Comparison of ENCODE assay signal across 27 cellular contexts in the genomic region with DNA sequence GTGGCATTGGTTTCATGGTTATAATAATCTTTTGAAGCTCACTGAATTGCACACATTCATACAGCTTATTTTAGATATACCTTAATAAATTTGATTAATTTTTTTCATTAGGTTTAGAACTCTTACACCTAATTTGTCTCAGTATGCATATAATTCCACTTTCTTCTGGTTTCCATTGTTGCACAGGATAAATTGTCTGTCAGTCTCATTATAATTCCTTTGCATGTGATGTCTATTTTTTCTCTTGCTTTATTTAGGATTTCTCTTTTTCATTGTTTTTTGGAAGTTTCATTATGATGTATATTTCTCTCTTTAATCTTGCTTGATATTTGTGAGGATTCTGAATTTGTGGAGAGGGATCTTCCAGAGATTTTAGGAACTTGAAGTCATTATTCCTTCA.
"Had no signal": no experiment of that assay in that cellular context is flagged by ENCODE, and none has a peak within 500 bp of the region (broad histone marks: within the 10 kb centered on the region; RNA-seq: fewer than 3 reads in every experiment).

No MANE protein-coding gene starts in this region.

- H3K36me3 ChIP-seq: left ventricle myocardium inferior, neural progenitor cell, neutrophil, ovary, prostate gland, sigmoid colon, spleen, tibial nerve, uterus had no signal

- DNase-seq: islet precursor cell; left ventricle myocardium inferior; mesendoderm; naive B cell; natural killer cell; nephron progenitor cell; occipital lobe; ovary; retina; right cardiac atrium; sigmoid colon; small intestine; spleen; stimulated activated CD4-positive, alpha-beta T cell treated with anti-CD3 and anti-CD28 coated beads, Interleukin-4, amount 100 ng/mL, for 4 hours; stimulated activated CD8-positive, alpha-beta memory T cell treated with anti-CD3 and anti-CD28 coated beads, Interleukin-4, amount 100 ng/mL, for 48 hours; stimulated activated naive CD4-positive, alpha-beta T cell treated with Interleukin-2 at 50 U/mL for 16 hours; stimulated activated naive CD8-positive, alpha-beta T cell treated with anti-CD3 and anti-CD28 coated beads, Interleukin-15, amount 100 ng/mL, for 72 hours; substantia nigra; uterus had no signal

- H3K36me3 Mint-ChIP-seq: mesothelial cell of epicardium; naive B cell; natural killer cell; stimulated activated memory B cell treated with anti-CD40 and anti-IgM and Interleukin-4, amounts not matched to agents 10 μg/mL and 1 μg/mL and 100 μg/mL, for 72 hours; type B pancreatic cell had no signal

- ATAC-seq: natural killer cell; right cardiac atrium; stimulated activated memory B cell treated with anti-CD40 and anti-IgM and Interleukin-4, amounts not matched to agents 10 μg/mL and 1 μg/mL and 100 μg/mL, for 72 hours; stimulated activated naive CD8-positive, alpha-beta T cell treated with anti-CD3 and anti-CD28 coated beads, Interleukin-15, amount 100 ng/mL, for 72 hours had no signal

- H3K27ac Mint-ChIP-seq: mesothelial cell of epicardium; naive B cell; natural killer cell; nephron progenitor cell; neural progenitor cell; stimulated activated memory B cell treated with anti-CD40 and anti-IgM and Interleukin-4, amounts not matched to agents 10 μg/mL and 1 μg/mL and 100 μg/mL, for 72 hours; stimulated activated naive CD8-positive, alpha-beta T cell treated with anti-CD3 and anti-CD28 coated beads, Interleukin-15, amount 100 ng/mL, for 72 hours; type B pancreatic cell had no signal

- H3K4me2 ChIP-seq: neural progenitor cell had no signal

- H3K4me3 ChIP-seq: left ventricle myocardium inferior, lung, neural progenitor cell, ovary, prostate gland, sigmoid colon, spleen, tibial nerve, uterus had no signal

- H3K27ac ChIP-seq: left ventricle myocardium inferior, neural progenitor cell, neutrophil, ovary, prostate gland, sigmoid colon, spleen, tibial nerve, uterus had no signal

- FAIRE-seq: small intestine had no signal

- H3K9ac ChIP-seq: neural progenitor cell had no signal

- H3K27me3 ChIP-seq: neural progenitor cell, neutrophil, ovary, sigmoid colon, spleen, tibial nerve, uterus had no signal

- H3K4me3 Mint-ChIP-seq: mesothelial cell of epicardium; naive B cell; natural killer cell; nephron progenitor cell; neural progenitor cell; stimulated activated memory B cell treated with anti-CD40 and anti-IgM and Interleukin-4, amounts not matched to agents 10 μg/mL and 1 μg/mL and 100 μg/mL, for 72 hours; stimulated activated naive CD8-positive, alpha-beta T cell treated with anti-CD3 and anti-CD28 coated beads, Interleukin-15, amount 100 ng/mL, for 72 hours; type B pancreatic cell had no signal

- H3K9me3 ChIP-seq: neutrophil, ovary, prostate gland, uterus had no signal

- H3K27me3 Mint-ChIP-seq: naive B cell; stimulated activated memory B cell treated with anti-CD40 and anti-IgM and Interleukin-4, amounts not matched to agents 10 μg/mL and 1 μg/mL and 100 μg/mL, for 72 hours; stimulated activated naive CD8-positive, alpha-beta T cell treated with anti-CD3 and anti-CD28 coated beads, Interleukin-15, amount 100 ng/mL, for 72 hours; type B pancreatic cell had no signal

- H3K4me1 Mint-ChIP-seq: mesothelial cell of epicardium; naive B cell; natural killer cell; nephron progenitor cell; neural progenitor cell; stimulated activated memory B cell treated with anti-CD40 and anti-IgM and Interleukin-4, amounts not matched to agents 10 μg/mL and 1 μg/mL and 100 μg/mL, for 72 hours; stimulated activated naive CD8-positive, alpha-beta T cell treated with anti-CD3 and anti-CD28 coated beads, Interleukin-15, amount 100 ng/mL, for 72 hours had no signal

- H2AFZ ChIP-seq: neural progenitor cell had no signal

- H3K4me1 ChIP-seq: left ventricle myocardium inferior, neural progenitor cell, prostate gland, sigmoid colon, spleen, tibial nerve, uterus had no signal
